Comparison of ENCODE assay signal across 8 cellular contexts in the genomic region with DNA sequence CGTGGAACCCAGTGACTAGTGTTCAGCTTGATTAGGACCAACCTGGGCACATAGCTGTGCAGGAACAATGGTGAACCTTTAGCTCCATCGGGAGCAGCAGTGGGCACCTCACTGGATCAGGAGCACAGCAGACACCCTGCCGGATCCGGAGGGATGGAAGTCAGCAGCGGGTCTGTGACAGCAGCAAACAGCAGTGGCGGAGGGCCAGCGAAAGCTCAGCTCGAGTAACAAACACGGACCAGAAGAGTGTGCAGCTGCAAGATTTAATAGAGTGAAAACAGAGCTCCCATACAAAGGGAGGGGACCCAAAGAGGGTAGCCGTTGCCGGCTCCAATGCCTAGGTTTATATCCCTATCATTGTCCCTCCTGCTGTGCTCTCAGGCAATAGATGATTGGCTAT.
DNase-seq lines count a peak whose midpoint lies in the region; ATAC-seq and TF ChIP-seq lines count a peak whose summit lies in the region.
"Not testable (repeated sequence)": the region's sequence is repeated elsewhere in the genome, so short reads cannot be mapped to it uniquely, and the experiment has no call there.

No MANE protein-coding gene starts in this region.

- H3K27ac ChIP-seq in GM23248; endodermal cell (ENCODE audit: low read depth, low read length); hepatocyte; substantia nigra (ENCODE audit: low read depth, low read length, poor library complexity, severe bottlenecking): not testable (repeated sequence)
- H3K27ac ChIP-seq in SK-N-SH (ENCODE audit: low read depth in 2 of 2, low read length in 1 of 2): peak overlapping the region in 1 of 2 experiments; percentile 88; a peak in 2 of 4 replicates

- DNase-seq in GM23248; SK-N-SH; mesothelial cell of epicardium (ENCODE audit: low spot score in 2 of 2, unreplicated experiment in 2 of 2): not testable (repeated sequence)
- DNase-seq in endodermal cell (peak; percentile 44), Right ventricle myocardium inferior (ENCODE audit: missing footprints) (peak; percentile 53), hepatocyte (ENCODE audit: low spot score) (peak; percentile 7), pons (ENCODE audit: low spot score) (peak; percentile 30), substantia nigra (lab: John Stamatoyannopoulos, UW) (peak in 36 of 49 donors; percentile 0 to 50 (median 7))

- H3K9me2 ChIP-seq in GM23248 (ENCODE audit: insufficient read depth); SK-N-SH; hepatocyte (replicated peaks; ENCODE audit: insufficient read depth): not testable (repeated sequence)

- H3K27me3 ChIP-seq in GM23248 (replicated peaks; ENCODE audit: insufficient read depth); SK-N-SH (ENCODE audit: insufficient read depth); endodermal cell (ENCODE audit: control insufficient read depth, insufficient read depth, low read length, poor library complexity, severe bottlenecking); hepatocyte: not testable (repeated sequence)

- not testable (repeated sequence) for ATAC-seq in Right ventricle myocardium inferior

- TF ChIP-seq EP300 in SK-N-SH (IDR thresholded peaks at IDR 0.05; ENCODE audit: borderline replicate concordance in 1 of 2, low read depth in 1 of 2, low read length in 1 of 2): not testable (repeated sequence)

- H3K27ac Mint-ChIP-seq in endodermal cell: not testable (repeated sequence)
- H3K27ac Mint-ChIP-seq in mesothelial cell of epicardium: peak overlapping the region; percentile 33

- H2AFZ ChIP-seq in GM23248 (peak overlapping the region; percentile 2; the same call in 1 of the 2 replicates), SK-N-SH (ENCODE audit: low read depth) (peak overlapping the region; percentile 63)
- H2AFZ ChIP-seq in hepatocyte: not testable (repeated sequence)

- CTCF ChIA-PET in SK-N-SH (lab: Yijun Ruan, JAX): not testable (repeated sequence)

- not testable (repeated sequence) for TF ChIP-seq RAD21 in SK-N-SH (IDR thresholded peaks at IDR 0.05; ENCODE audit: low read length)

- POLR2A ChIA-PET in SK-N-SH (lab: Yijun Ruan, JAX): not testable (repeated sequence)

- not testable (repeated sequence) for TF ChIP-seq CTCF in SK-N-SH (IDR thresholded peaks at IDR 0.05); endodermal cell (conservative IDR thresholded peaks at IDR 0.05); hepatocyte (IDR thresholded peaks at IDR 0.05; ENCODE audit: poor library complexity); mesothelial cell of epicardium (IDR thresholded peaks at IDR 0.05; ENCODE audit: unreplicated experiment)

- H3K4me2 ChIP-seq in GM23248 (ENCODE audit: unreplicated experiment) (peak overlapping the region; percentile 21), SK-N-SH (0 out of 2 replicates have a peak overlapping the region, but pooled peaks have one; percentile 8)
- H3K4me2 ChIP-seq in hepatocyte: not testable (repeated sequence)

- H3K79me2 ChIP-seq in GM23248 (ENCODE audit: insufficient read depth); SK-N-SH (ENCODE audit: insufficient read depth); hepatocyte: not testable (repeated sequence)

- in situ Hi-C loops in GM23248 (cut with MboI): not testable (repeated sequence)

- not testable (repeated sequence) for H3K9ac ChIP-seq in GM23248; SK-N-SH; endodermal cell (ENCODE audit: extremely low read depth, low read length, poor library complexity, severe bottlenecking)

- not testable (repeated sequence) for H3K9me3 ChIP-seq in GM23248 (ENCODE audit: low read depth); SK-N-SH; endodermal cell (ENCODE audit: control insufficient read depth, low read length); hepatocyte (ENCODE audit: low read depth)

- H3K4me1 ChIP-seq in GM23248 (ENCODE audit: insufficient read depth) (peaks cover 71% of the 10 kb centered on the region), SK-N-SH (ENCODE audit: control insufficient read depth in 1 of 2, insufficient read depth in 2 of 2, low read depth in 1 of 2, low read length in 1 of 2) (peaks cover 0 to 13% of the 10 kb centered on the region in 2 experiments; a peak in 3 of 4 replicates)
- not testable (repeated sequence) for H3K4me1 ChIP-seq in endodermal cell (ENCODE audit: control insufficient read depth, insufficient read depth, low read length); hepatocyte (ENCODE audit: insufficient read depth)

- H3K4me1 Mint-ChIP-seq in endodermal cell (peaks cover 17% of the 10 kb centered on the region), mesothelial cell of epicardium (peaks cover 32% of the 10 kb centered on the region)

- not testable (repeated sequence) for H3K27me3 Mint-ChIP-seq in endodermal cell (ENCODE audit: insufficient read depth); mesothelial cell of epicardium (ENCODE audit: low read depth)

- not testable (repeated sequence) for H3K4me3 ChIP-seq in GM23248; SK-N-SH (ENCODE audit: low read depth in 2 of 2, low read length in 1 of 2); endodermal cell (ENCODE audit: low read length); hepatocyte

- H3K36me3 Mint-ChIP-seq in endodermal cell (ENCODE audit: low read depth); mesothelial cell of epicardium: not testable (repeated sequence)

- not testable (repeated sequence) for H4K20me1 ChIP-seq in GM23248 (ENCODE audit: insufficient read depth); SK-N-SH (ENCODE audit: insufficient read depth); hepatocyte (ENCODE audit: insufficient read depth, poor library complexity, severe bottlenecking)

- not testable (repeated sequence) for H3K4me3 Mint-ChIP-seq in endodermal cell, mesothelial cell of epicardium

- 39% methylated on average over 11 of the region's 11 CpGs for WGBS in GM23248 (ENCODE audit: low coverage in 1 of 2, low lambda C conversion rate in 2 of 2, missing lambda C conversion rate in 2 of 2), 2 experiments
- 25% methylated on average over 8 of the region's 11 CpGs for WGBS in SK-N-SH (ENCODE audit: low lambda C conversion rate)
- 89 to 93% methylated on average over 10 to 11 of the region's 11 CpGs for WGBS in endodermal cell (ENCODE audit: insufficient coverage in 1 of 2, insufficient read length in 1 of 2), 2 experiments
- WGBS in hepatocyte (ENCODE audit: low lambda C conversion rate, missing lambda C conversion rate): 62% methylated on average over 11 of the region's 11 CpGs

- not testable (repeated sequence) for H3K9me3 Mint-ChIP-seq in endodermal cell, mesothelial cell of epicardium

- H3K36me3 ChIP-seq in GM23248 (ENCODE audit: low read depth); SK-N-SH (replicated peaks in 1 of 2; ENCODE audit: control insufficient read depth in 1 of 2, insufficient read depth in 2 of 2, low read length in 1 of 2); endodermal cell (ENCODE audit: control insufficient read depth, insufficient read depth, low read length); hepatocyte (replicated peaks; ENCODE audit: insufficient read depth, low read depth): not testable (repeated sequence)

- intact Hi-C loops in Right ventricle myocardium inferior (cut with DNase I): not testable (repeated sequence)

- peaks cover 47% of the 10 kb centered on the region for H3F3A ChIP-seq in GM23248 (ENCODE audit: insufficient read depth)
- H3F3A ChIP-seq in SK-N-SH (replicated peaks; ENCODE audit: insufficient read depth): peaks cover 25% of the 10 kb centered on the region
